Comparison of ENCODE assay signal across 18 cellular contexts in genomic region chr12:116217045-116217444, GRCh38.
"Had no signal": no experiment of that assay in that cellular context is flagged by ENCODE, and none has a peak within 500 bp of the region (broad histone marks: within the 10 kb centered on the region; RNA-seq: fewer than 3 reads in every experiment).

No MANE protein-coding gene starts in this region.

- ATAC-seq: activated T-cell treated with anti-CD3 and anti-CD28 coated beads, Interleukin-2, amount 50 U/mL, for 4 hours; effector memory CD8-positive, alpha-beta T cell; foreskin keratinocyte; naive thymus-derived CD8-positive, alpha-beta T cell; right lobe of liver had no signal

- H3K27me3 Mint-ChIP-seq: activated B cell treated with CpG ODN at 0.5 μM for 24 hours; effector memory CD8-positive, alpha-beta T cell; naive thymus-derived CD8-positive, alpha-beta T cell had no signal

- DNase-seq: activated B cell treated with CpG ODN at 0.5 μM for 24 hours; activated CD4-positive, alpha-beta T cell treated with anti-CD3 and anti-CD28 coated beads for 48 hours; activated CD8-positive, alpha-beta memory T cell treated with anti-CD3 and anti-CD28 coated beads, Interleukin-2, amount 50 U/mL, for 4 hours; activated naive CD4-positive, alpha-beta T cell treated with anti-CD3 and anti-CD28 coated beads for 36 hours; activated T-cell treated with anti-CD3 and anti-CD28 coated beads, Interleukin-2, amount 50 U/mL, for 4 hours; effector memory CD8-positive, alpha-beta T cell; foreskin keratinocyte; left cardiac atrium; naive thymus-derived CD8-positive, alpha-beta T cell; right lobe of liver; small intestine; stimulated activated CD4-positive, alpha-beta T cell treated with anti-CD3 and anti-CD28 coated beads, Interleukin-15, amount 100 ng/mL, for 24 hours; stimulated activated CD4-positive, alpha-beta T cell treated with anti-CD3 and anti-CD28 coated beads, Interleukin-2, amount 100 ng/mL, for 48 hours; uterus had no signal

- H3K9me3 Mint-ChIP-seq: activated B cell treated with CpG ODN at 0.5 μM for 24 hours; activated naive CD4-positive, alpha-beta T cell treated with anti-CD3 and anti-CD28 coated beads for 36 hours; activated T-cell treated with anti-CD3 and anti-CD28 coated beads, Interleukin-2, amount 50 U/mL, for 4 hours; effector memory CD8-positive, alpha-beta T cell; naive thymus-derived CD8-positive, alpha-beta T cell had no signal

- H3K4me2 ChIP-seq: hepatocyte had no signal

- H3K9ac ChIP-seq: parathyroid adenoma had no signal

- H3K9me3 ChIP-seq: breast epithelium, right lobe of liver, thoracic aorta, uterus had no signal

- H3K36me3 ChIP-seq: breast epithelium, right lobe of liver, thoracic aorta, uterus had no signal

- H3K27ac ChIP-seq: breast epithelium, foreskin keratinocyte, hepatocyte, parathyroid adenoma, right lobe of liver, uterus had no signal

- H2AFZ ChIP-seq: hepatocyte, parathyroid adenoma had no signal

- H3K4me3 Mint-ChIP-seq: activated B cell treated with CpG ODN at 0.5 μM for 24 hours; activated naive CD4-positive, alpha-beta T cell treated with anti-CD3 and anti-CD28 coated beads for 36 hours; activated T-cell treated with anti-CD3 and anti-CD28 coated beads, Interleukin-2, amount 50 U/mL, for 4 hours had no signal

- H3K27me3 ChIP-seq: breast epithelium, foreskin keratinocyte, hepatocyte, right lobe of liver, uterus had no signal

- H3K27ac Mint-ChIP-seq: activated B cell treated with CpG ODN at 0.5 μM for 24 hours; activated naive CD4-positive, alpha-beta T cell treated with anti-CD3 and anti-CD28 coated beads for 36 hours had no signal

- H3K4me3 ChIP-seq: breast epithelium, hepatocyte, right lobe of liver, uterus had no signal

- H3K4me1 ChIP-seq: breast epithelium, foreskin keratinocyte, parathyroid adenoma, uterus had no signal
